In genomic region chr9:114385412-114386181, GRCh38 we compare ENCODE assay signal across 1 cellular context.
A peak's percentile ranks its signal among the peaks of the same experiment; 100 is the strongest.
TF ChIP-seq lines count a peak whose summit lies in the region.

No MANE protein-coding gene starts in this region.

TF ChIP-seq in GM12878, 131 proteins besides CTCF, POLR2A, EP300 and RAD21 (continued from another document):
- TF ChIP-seq ATF3 (IDR thresholded peaks at IDR 0.05; ENCODE audit: borderline replicate concordance, extremely low read depth, low read depth, low read length) = no peak
- TF ChIP-seq TCF7 (IDR thresholded peaks at IDR 0.05; ENCODE audit: borderline replicate concordance) = no peak
- no peak for TF ChIP-seq KAT2A (conservative IDR thresholded peaks at IDR 0.05; ENCODE audit: control insufficient read depth, low read depth, low read length)
- 0 out of 4 replicates have a peak, but pooled peaks of 1 of the 2 experiments have one; percentile 33 for TF ChIP-seq SRF (IDR thresholded peaks at IDR 0.05; ENCODE audit: low read depth in 2 of 2, low read length in 2 of 2)
